Comparison of ENCODE assay signal across 8 cellular contexts in genomic region chr2:96869824-96870630, GRCh38. TPM values are rescaled to one million over a fixed set of nuclear protein-coding genes. Genes with fewer than 3 reads are reported as not detected.
DNase-seq lines count a peak whose midpoint lies in the region; ATAC-seq and TF ChIP-seq lines count a peak whose summit lies in the region.

SEMA4C (minus strand) TSS chr2:96870080; CDS start chr2:96867886, 2,194 bp downstream.

- H3K36me3 ChIP-seq in A673 (ENCODE audit: insufficient read depth, low read length, poor library complexity, severe bottlenecking) = peaks cover 21% of the 10 kb centered on the region
- peaks cover 25% of the 10 kb centered on the region for H3K36me3 ChIP-seq in left ventricle myocardium inferior

- peak; percentile 30 for ATAC-seq in GM19023 (IDR thresholded peaks at IDR 0.05; ENCODE audit: unreplicated experiment)
- no peak for ATAC-seq in HG03439 (IDR thresholded peaks at IDR 0.05; ENCODE audit: unreplicated experiment)

- CTCF ChIA-PET in A673 (lab: Charles Lee) = no interaction called here
- CTCF ChIA-PET in RWPE1 (lab: Yijun Ruan, JAX) = interaction anchor here (2.0 to 3.1 kb wide), 2 partner anchors 80 to 81 kb away, joined by 10 to 27 read pairs; no protein-coding TSS in a partner anchor

- POLR2A ChIA-PET in A673 (lab: Charles Lee; ENCODE audit: low non-redundant PET) (no interaction called here), RWPE1 (lab: Yijun Ruan, JAX; ENCODE audit: low non-redundant PET) (no interaction called here)

- H3K4me1 ChIP-seq in A673 (ENCODE audit: insufficient read depth, low read length, poor library complexity, severe bottlenecking) (peaks cover 20% of the 10 kb centered on the region), left ventricle myocardium inferior (peaks cover 98% of the 10 kb centered on the region)

- H3K27me3 ChIP-seq in A673 (replicated peaks; ENCODE audit: insufficient read depth, low read depth, low read length, poor library complexity) (no peaks in the 10 kb centered on the region), left ventricle myocardium inferior (ENCODE audit: low read depth) (no peaks in the 10 kb centered on the region)

- BruUV-seq in A673 (replicated peaks; lab: Mats Ljungman, UMichigan) = no TSS peak

- 1 to 2% (median 1%) methylated on average over 72 to 92 of the region's 92 CpGs for WGBS in adipose tissue, 3 donors

- DNase-seq in A673 (ENCODE audit: low spot score) (no peak), RWPE1 (ENCODE audit: low spot score) (no peak), left ventricle myocardium inferior (peak; percentile 79), pons (ENCODE audit: low spot score) (peak; percentile 65), MV-4-11 (lab: John Stamatoyannopoulos, UW) (no peak)

- TF ChIP-seq CTCF in A673 (conservative IDR thresholded peaks at IDR 0.05; ENCODE audit: low read depth, low read length) = no peak
- no peak for TF ChIP-seq CTCF in RWPE1 (conservative IDR thresholded peaks at IDR 0.05; ENCODE audit: low read depth)
- no peak for TF ChIP-seq CTCF in left ventricle myocardium inferior (IDR thresholded peaks at IDR 0.05; ENCODE audit: borderline replicate concordance)

- H3K9me3 ChIP-seq in A673 (ENCODE audit: low read depth, low read length, poor library complexity, severe bottlenecking) (no peaks in the 10 kb centered on the region), left ventricle myocardium inferior (replicated peaks) (no peaks in the 10 kb centered on the region)

- intact Hi-C loops in A673 (cut with micrococcal nuclease; ENCODE audit: unreplicated experiment) = no loop called here
- intact Hi-C loops in left ventricle myocardium inferior (cut with micrococcal nuclease) = loop anchor here (5.0 kb wide), 1 partner anchor 37 kb away; no protein-coding TSS in a partner anchor

- peak within 1 kb of the TSS; percentile 99 for H3K27ac ChIP-seq in A673 (ENCODE audit: low read depth, low read length, poor library complexity, severe bottlenecking)
- H3K27ac ChIP-seq in RWPE1 = peak within 1 kb of the TSS; percentile 89
- peak within 1 kb of the TSS; percentile 75 for H3K27ac ChIP-seq in adipose tissue (ENCODE audit: low read depth, low read length)
- peak within 1 kb of the TSS; percentile 98 for H3K27ac ChIP-seq in left ventricle myocardium inferior (replicated peaks)

- H3K4me3 ChIP-seq in A673 (ENCODE audit: low read depth, low read length, poor library complexity, severe bottlenecking) = peak within 1 kb of the TSS; percentile 97
- peak within 1 kb of the TSS; percentile 83 for H3K4me3 ChIP-seq in left ventricle myocardium inferior

RNA-seq across cellular contexts. Expression of gene SEMA4C, which starts in this region (rescaled TPM):
- total RNA-seq in A673 (2021) (33.3 and 36.1 TPM in 2 replicates), left ventricle myocardium inferior (16.6 TPM)
- 10 to 100 TPM in 2 of 3 donors, 1 to 10 TPM in 1; 8.2 to 41.2 (median 30.2) TPM for polyA plus RNA-seq in adipose tissue

Comparison
In these comparisons a context has a peak if more than half of its experiments do, and no peak if none do; other contexts are left out.
1. DNase-seq: peak in left ventricle myocardium inferior (single experiment) and pons (single experiment); none in A673 (single experiment), RWPE1 (single experiment) and MV-4-11 (single experiment).
2. Peak in every context shown above with its lines, with median percentiles within 50 percentile points of each other: H3K27ac ChIP-seq.